In genomic region chr5:91266184-91266705, GRCh38 we compare ENCODE assay signal across 8 cellular contexts.
DNase-seq lines count a peak whose midpoint lies in the region; ATAC-seq lines count a peak whose summit lies in the region.

No MANE protein-coding gene starts in this region.

- H3K27ac ChIP-seq in substantia nigra (ENCODE audit: low read depth, low read length, poor library complexity, severe bottlenecking), result no peak overlapping the region

- peak; percentile 67 to 75 for ATAC-seq in activated T-cell treated with anti-CD3 and anti-CD28 coated beads, Interleukin-2, amount 50 U/mL, for 4 hours
- ATAC-seq in HG03066 (IDR thresholded peaks at IDR 0.05; ENCODE audit: low read depth, unreplicated experiment), result peak; percentile 63

- H3K4me1 Mint-ChIP-seq in activated T-cell treated with anti-CD3 and anti-CD28 coated beads, Interleukin-2, amount 50 U/mL, for 4 hours (ENCODE audit: low read depth), result peaks cover 14% of the 10 kb centered on the region

- no peak for DNase-seq in activated T-cell treated with anti-CD3 and anti-CD28 coated beads, Interleukin-2, amount 50 U/mL, for 4 hours
- no peak for DNase-seq in activated T-cell treated with anti-CD3 and anti-CD28 coated beads, Interleukin-2, amount 50 U/mL, for 1 hour
- DNase-seq in SW480 (ENCODE audit: low spot score), result peak; percentile 66
- peak; percentile 45 for DNase-seq in glomerular visceral epithelial cell (ENCODE audit: extremely low spot score)
- no peak for DNase-seq in superior temporal gyrus (ENCODE audit: extremely low spot score)
- DNase-seq in NK-92 treated with Interleukin-12 subunit alpha and Interleukin-12 subunit beta, amount 100 ng/mL, for 24 hours (lab: John Stamatoyannopoulos, UW), result no peak
- no peak for DNase-seq in substantia nigra (lab: John Stamatoyannopoulos, UW)

- no peaks in the 10 kb centered on the region for H3K27me3 Mint-ChIP-seq in activated T-cell treated with anti-CD3 and anti-CD28 coated beads, Interleukin-2, amount 50 U/mL, for 4 hours (ENCODE audit: low read depth)

- no peaks in the 10 kb centered on the region for H3K9me3 Mint-ChIP-seq in activated T-cell treated with anti-CD3 and anti-CD28 coated beads, Interleukin-2, amount 50 U/mL, for 4 hours

- peak overlapping the region; percentile 14 for H3K4me3 Mint-ChIP-seq in activated T-cell treated with anti-CD3 and anti-CD28 coated beads, Interleukin-2, amount 50 U/mL, for 4 hours

- H3K36me3 Mint-ChIP-seq in activated T-cell treated with anti-CD3 and anti-CD28 coated beads, Interleukin-2, amount 50 U/mL, for 4 hours (ENCODE audit: insufficient read depth), result no peaks in the 10 kb centered on the region

Comparison
In these comparisons a context has a peak if more than half of its experiments do, and no peak if none do; other contexts are left out.
1. DNase-seq: peak in SW480 (single experiment) and glomerular visceral epithelial cell (single experiment); none in activated T-cell treated with anti-CD3 and anti-CD28 coated beads, Interleukin-2, amount 50 U/mL, for 4 hours (single experiment), activated T-cell treated with anti-CD3 and anti-CD28 coated beads, Interleukin-2, amount 50 U/mL, for 1 hour (single experiment), superior temporal gyrus (single experiment), NK-92 treated with Interleukin-12 subunit alpha and Interleukin-12 subunit beta, amount 100 ng/mL, for 24 hours (single experiment) and substantia nigra (0 of 49).